21 cellular contexts compared by ENCODE assay signal in the genomic region with DNA sequence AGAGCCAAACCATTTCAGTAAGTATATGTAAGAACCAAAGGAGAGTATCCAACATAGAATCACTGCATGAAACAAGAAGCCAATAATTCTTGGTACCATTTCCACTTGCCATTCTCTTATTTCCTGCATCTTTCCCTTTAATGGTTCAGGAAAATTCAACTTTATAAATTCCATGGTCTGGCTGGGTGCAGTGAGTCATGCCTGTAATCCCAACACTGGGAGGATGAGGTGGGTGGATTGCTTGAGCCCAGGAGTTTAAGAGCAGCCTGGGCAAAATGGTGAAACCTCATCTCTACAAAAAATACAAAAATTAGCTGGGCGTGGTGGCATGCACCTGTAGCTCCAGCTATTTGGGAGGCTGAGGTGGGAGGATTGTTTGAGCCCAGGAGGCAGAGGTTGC. TPM values are rescaled to one million over a fixed set of nuclear protein-coding genes. Genes with fewer than 3 reads are reported as not detected.
A peak's percentile ranks its signal among the peaks of the same experiment; 100 is the strongest.
DNase-seq lines count a peak whose midpoint lies in the region; ATAC-seq and TF ChIP-seq lines count a peak whose summit lies in the region.
"Had no signal": no experiment of that assay in that cellular context is flagged by ENCODE, and none has a peak within 500 bp of the region (broad histone marks: within the 10 kb centered on the region; RNA-seq: fewer than 3 reads in every experiment).

No MANE protein-coding gene starts in this region.

- no peak overlapping the region for H3K27ac ChIP-seq in fibroblast of lung (ENCODE audit: insufficient read depth, low read length)
- H3K27ac ChIP-seq: neural progenitor cell, thoracic aorta had no signal

- H3K79me2 ChIP-seq in fibroblast of lung (ENCODE audit: control insufficient read depth, insufficient read depth, low read length) = no peaks in the 10 kb centered on the region

- H2AFZ ChIP-seq in fibroblast of lung (ENCODE audit: low read length) = no peak overlapping the region

- H3K9ac ChIP-seq in fibroblast of lung (ENCODE audit: insufficient read depth, low read length) = no peak overlapping the region
- H3K9ac ChIP-seq: neural progenitor cell had no signal

- TF ChIP-seq CTCF in fibroblast of lung (conservative IDR thresholded peaks at IDR 0.05 in 1 of 2, IDR thresholded peaks at IDR 0.05 in 1 of 2; ENCODE audit: low read depth in 1 of 2, low read length in 2 of 2) (no peak), retinal pigment epithelial cell (conservative IDR thresholded peaks at IDR 0.05; ENCODE audit: low read depth, low read length) (no peak)

- H3K4me1 ChIP-seq in fibroblast of lung (ENCODE audit: control insufficient read depth, extremely low read depth, insufficient read depth, low read length) = no peaks in the 10 kb centered on the region
- H3K4me1 ChIP-seq: BE2C, Caco-2 had no signal

- H3K9me3 ChIP-seq in fibroblast of lung (ENCODE audit: control insufficient read depth, insufficient read depth, low read depth, low read length) = no peaks in the 10 kb centered on the region
- H3K9me3 ChIP-seq: BE2C, thoracic aorta had no signal

- no peaks in the 10 kb centered on the region for H4K20me1 ChIP-seq in fibroblast of lung (ENCODE audit: control insufficient read depth, extremely low read depth, insufficient read depth, low read length)

- H3K4me2 ChIP-seq in fibroblast of lung (ENCODE audit: extremely low read depth, insufficient read depth, low read length) = no peak overlapping the region
- H3K4me2 ChIP-seq: neural progenitor cell had no signal

- peak; percentile 69 for DNase-seq in EH (ENCODE audit: low read depth)
- DNase-seq in RPMI7951 (ENCODE audit: low read depth) = peak; percentile 31
- peak; percentile 17 to 70 for DNase-seq in fibroblast of lung (ENCODE audit: low read depth in 2 of 2)
- DNase-seq in retinal pigment epithelial cell (ENCODE audit: low read depth) = peak; percentile 29
- DNase-seq in OCI-M2 (lab: John Stamatoyannopoulos, UW; ENCODE audit: unreplicated experiment) = no peak
- no peak for DNase-seq in NCI-H1436 (lab: John Stamatoyannopoulos, UW)
- DNase-seq: activated T-cell treated with anti-CD3 and anti-CD28 coated beads, Interleukin-2, amount 50 U/mL, for 72 hours; BE2C; Caco-2; dermis blood vessel endothelial cell; H7; left colon; MV-4-11; NCI-H1930; NK-92 treated with Interleukin-12 subunit alpha and Interleukin-12 subunit beta, amount 100 ng/mL, for 24 hours; RPMI8226 had no signal

- ATAC-seq in HG03354 (IDR thresholded peaks at IDR 0.05; ENCODE audit: poor library complexity, severe bottlenecking, unreplicated experiment) = no peak
- ATAC-seq in GM18873 (IDR thresholded peaks at IDR 0.05; ENCODE audit: low FRiP score, unreplicated experiment) = no peak
- ATAC-seq: activated CD4-positive, CD25-positive, alpha-beta regulatory T cell treated with anti-CD3 and anti-CD28 coated beads, Interleukin-2, amount 50 U/mL, for 24 hours; activated T-cell treated with anti-CD3 and anti-CD28 coated beads, Interleukin-2, amount 50 U/mL, for 72 hours; left colon had no signal

- H3K36me3 ChIP-seq in fibroblast of lung (ENCODE audit: control insufficient read depth, insufficient read depth, low read length) = no peaks in the 10 kb centered on the region
- H3K36me3 ChIP-seq: BE2C, neural progenitor cell, thoracic aorta had no signal

- H3K27me3 ChIP-seq in fibroblast of lung (ENCODE audit: control insufficient read depth, insufficient read depth, low read length) = no peaks in the 10 kb centered on the region
- H3K27me3 ChIP-seq: BE2C, neural progenitor cell had no signal

- H3K4me3 ChIP-seq in fibroblast of lung (replicated peaks in 1 of 4; ENCODE audit: control extremely low read depth in 1 of 4, insufficient read depth in 1 of 4, low read depth in 3 of 4, low read length in 4 of 4) (no peak overlapping the region), retinal pigment epithelial cell (ENCODE audit: low read length) (no peak overlapping the region)
- H3K4me3 ChIP-seq: neural progenitor cell, thoracic aorta had no signal

RNA-seq across cellular contexts. Expression of gene NHLRC1, which starts 21.2 kb away (rescaled TPM):
- 2.1 and 2.2 TPM in 2 replicates for total RNA-seq in RPMI7951 (2014; rRNA removed; shearing (Covaris generic))
- total RNA-seq in fibroblast of lung = 3.1 and 3.5 TPM in 2 replicates
- polyA plus RNA-seq in fibroblast of lung = 1.1 and 1.7 TPM in 2 replicates
- polyA plus RNA-seq in fibroblast of lung (2012) = 2.0 and 2.3 TPM in 2 replicates
- polyA minus RNA-seq in fibroblast of lung (ENCODE audit: low replicate concordance) = 0.43 and 2.4 TPM in 2 replicates

RNA-seq across cellular contexts. Expression of gene TPMT, which starts 53.6 kb away (rescaled TPM):
- 26.8 and 27.6 TPM in 2 replicates for total RNA-seq in RPMI7951 (2014; rRNA removed; shearing (Covaris generic))
- 12.8 and 17.5 TPM in 2 replicates for total RNA-seq in fibroblast of lung
- polyA plus RNA-seq in fibroblast of lung = 20.2 and 30.5 TPM in 2 replicates
- 15.0 and 23.1 TPM in 2 replicates for polyA plus RNA-seq in fibroblast of lung (2012)
- polyA minus RNA-seq in fibroblast of lung (ENCODE audit: low replicate concordance) = 3.5 and 5.4 TPM in 2 replicates

RNA-seq across cellular contexts. Expression of gene KDM1B, which starts 54.0 kb away (rescaled TPM):
- total RNA-seq in RPMI7951 (2014; rRNA removed; shearing (Covaris generic)) = 7.9 and 12.5 TPM in 2 replicates
- 19.5 and 26.1 TPM in 2 replicates for total RNA-seq in fibroblast of lung
- 12.0 and 14.9 TPM in 2 replicates for polyA plus RNA-seq in fibroblast of lung
- 10.0 and 11.4 TPM in 2 replicates for polyA plus RNA-seq in fibroblast of lung (2012)
- 18.2 and 19.8 TPM in 2 replicates for polyA minus RNA-seq in fibroblast of lung (ENCODE audit: low replicate concordance)

Comparison
In these comparisons a context has a peak if more than half of its experiments do, and no peak if none do; other contexts are left out.
1. DNase-seq: peak in EH (single experiment), RPMI7951 (single experiment), fibroblast of lung (2 of 2) and retinal pigment epithelial cell (single experiment); none in OCI-M2 (single experiment) and NCI-H1436 (single experiment).